In the genomic region with DNA sequence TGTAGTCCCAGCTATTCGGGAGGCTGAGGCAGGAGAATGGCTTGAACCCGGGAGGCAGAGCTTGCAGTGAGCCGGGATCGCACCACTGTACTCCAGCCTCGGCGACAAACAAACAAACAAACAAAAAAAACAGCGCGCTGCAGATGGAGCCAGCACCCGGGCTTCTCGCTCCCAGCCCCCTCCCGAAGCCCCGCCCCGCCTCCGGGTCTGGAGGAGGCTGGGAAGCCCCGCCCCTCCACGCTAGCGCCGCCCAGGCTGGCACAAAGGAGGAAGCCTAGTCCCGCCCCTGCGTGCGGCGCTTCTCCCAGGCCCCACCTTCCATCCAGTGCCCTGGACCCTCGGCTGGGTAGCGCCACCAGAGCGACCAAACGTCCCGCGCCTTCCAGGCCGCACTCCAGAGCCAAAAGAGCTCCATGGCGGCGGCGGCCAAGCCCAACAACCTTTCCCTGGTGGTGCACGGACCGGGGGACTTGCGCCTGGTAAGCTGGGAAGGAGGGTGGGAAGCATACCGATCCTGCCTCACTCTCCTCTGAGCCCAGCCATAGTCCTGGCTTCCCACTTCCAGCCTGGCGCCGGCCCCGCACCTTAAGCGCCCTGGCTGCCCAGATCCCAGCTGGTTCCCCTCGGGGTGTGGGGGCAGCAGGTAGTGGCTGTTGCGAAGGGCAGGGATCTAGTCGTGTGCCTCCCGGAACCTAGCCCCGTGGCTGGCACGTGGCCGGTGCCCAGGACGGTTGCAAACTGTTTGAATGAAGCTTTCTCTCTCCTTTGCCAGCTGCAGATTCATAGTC, we compare ENCODE assay signal across 8 cellular contexts. TPM values are rescaled to one million over a fixed set of nuclear protein-coding genes. Genes with fewer than 3 reads are reported as not detected.
A peak's percentile ranks its signal among the peaks of the same experiment; 100 is the strongest.
DNase-seq lines count a peak whose midpoint lies in the region; ATAC-seq and TF ChIP-seq lines count a peak whose summit lies in the region.

Gene SORD (plus strand): TSS at position 325 of the 788 bp plus-strand sequence. CDS start 89 bp downstream, at position 414.

- ATAC-seq in GM21619 (IDR thresholded peaks at IDR 0.05; ENCODE audit: unreplicated experiment), result peak; percentile 93

- TF ChIP-seq EP300 in esophagus muscularis mucosa (IDR thresholded peaks at IDR 0.05), result no peak

- H3K4me1 ChIP-seq in esophagus muscularis mucosa, result peaks cover 10 to 19% (median 18%) of the 10 kb centered on the region in 4 donors

- H3K27ac ChIP-seq in esophagus muscularis mucosa (replicated peaks in 1 of 4), result peak within 1 kb of the TSS; percentile 62 to 83 (median 72)

- intact Hi-C loops in esophagus muscularis mucosa (cut with DNase I), result no loop called here

- TF ChIP-seq POLR2A in esophagus muscularis mucosa (IDR thresholded peaks at IDR 0.05; ENCODE audit: low read depth), result no peak

- 0% methylated on average over 10 of the region's 48 CpGs for WGBS in esophagus muscularis mucosa

- peaks cover 0 to 15% (median 0%) of the 10 kb centered on the region in 4 donors for H3K27me3 ChIP-seq in esophagus muscularis mucosa

- no peaks in the 10 kb centered on the region for H3K9me3 ChIP-seq in esophagus muscularis mucosa

- DNase-seq in DMS53 (lab: John Stamatoyannopoulos, UW) (peak; percentile 93), esophagus muscularis mucosa (ENCODE audit: extremely low spot score) (peak; percentile 94), myocyte (ENCODE audit: low read depth) (peak; percentile 91)
- peak; percentile 78 for DNase-seq in Jurkat, Clone E6-1 (ENCODE audit: low read depth, low spot score)
- peak; percentile 94 to 95 for DNase-seq in activated T-cell treated with anti-CD3 and anti-CD28 coated beads, Interleukin-2, amount 50 U/mL, for 48 hours
- DNase-seq in stimulated activated CD8-positive, alpha-beta memory T cell treated with anti-CD3 and anti-CD28 coated beads, Interleukin-7, amount 100 ng/mL, for 4 hours (ENCODE audit: low read depth in 2 of 2), result peak; percentile 76 to 88

- H3K36me3 ChIP-seq in esophagus muscularis mucosa, result no peaks in the 10 kb centered on the region

- TF ChIP-seq CTCF in esophagus muscularis mucosa (IDR thresholded peaks at IDR 0.05), result no peak

- peak within 1 kb of the TSS; percentile 71 for H3K4me3 ChIP-seq in Jurkat, Clone E6-1 (ENCODE audit: low read length)
- H3K4me3 ChIP-seq in esophagus muscularis mucosa, result peak within 1 kb of the TSS; percentile 61 to 77 (median 71)

TF ChIP-seq in PFSK-1, 5 proteins besides CTCF, POLR2A, EP300 and RAD21:
- TF ChIP-seq SIN3A (IDR thresholded peaks at IDR 0.05; ENCODE audit: borderline replicate concordance, insufficient read depth, low read length) (no peak), FOXP2 (optimal IDR thresholded peaks at IDR 0.05; ENCODE audit: borderline replicate concordance, extremely low read depth, extremely low read length, insufficient read depth) (peak; percentile 47), TAF1 (IDR thresholded peaks at IDR 0.05; ENCODE audit: borderline replicate concordance, insufficient read depth, low read length) (peak; percentile 58; the same call in 1 of the 2 replicates), REST (IDR thresholded peaks at IDR 0.05; ENCODE audit: insufficient read depth in 1 of 2, low read depth in 2 of 2, low read length in 2 of 2) (no peak), POLR2AphosphoS5 (IDR thresholded peaks at IDR 0.05; ENCODE audit: low read depth, low read length) (peak; percentile 83)

RNA-seq across cellular contexts. Expression of gene SORD, which starts in this region (rescaled TPM):
- 55.7 TPM for polyA plus RNA-seq in Jurkat, Clone E6-1 (2012; ENCODE audit: insufficient read depth, insufficient read length)
- 20.0 TPM for polyA plus RNA-seq in PFSK-1 (2012; ENCODE audit: insufficient read length, low read depth)
- total RNA-seq in esophagus muscularis mucosa (1 to 10 TPM; 3.3 to 6.6 (median 5.9) TPM), myocyte (8.3 and 11.2 TPM in 2 replicates)
- polyA plus RNA-seq in myocyte (2012), result 10.3 TPM

Comparison
In these comparisons a context has a peak if more than half of its experiments do, and no peak if none do; other contexts are left out.
1. Peak in every context shown above with its lines: DNase-seq, ATAC-seq, H3K4me3 ChIP-seq and H3K27ac ChIP-seq.